8 cellular contexts compared by ENCODE assay signal in the genomic region with DNA sequence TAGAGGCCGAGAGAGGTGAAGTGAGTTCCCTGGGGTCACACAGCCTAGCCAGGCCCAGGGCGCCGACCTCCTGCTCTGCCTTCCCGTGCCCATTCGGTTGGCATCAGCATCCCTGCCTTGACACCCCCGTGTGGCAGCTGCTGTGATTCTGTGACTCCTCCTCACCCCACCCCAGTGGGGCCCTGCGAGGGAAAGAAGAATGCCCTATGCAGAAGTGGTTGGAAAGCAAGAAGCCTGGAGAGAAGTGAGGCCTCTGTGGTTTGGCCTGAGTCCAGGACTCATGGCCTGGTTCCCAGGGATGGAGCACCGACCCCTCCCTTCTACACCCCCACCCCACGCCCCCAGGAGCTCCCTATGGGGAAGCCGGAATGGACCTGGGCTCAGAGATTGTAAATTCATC.
DNase-seq lines count a peak whose midpoint lies in the region; ATAC-seq and TF ChIP-seq lines count a peak whose summit lies in the region.

No MANE protein-coding gene starts in this region.

- peak overlapping the region; percentile 96 for H3K4me3 Mint-ChIP-seq in CD4-positive, alpha-beta T cell
- no peak overlapping the region for H3K4me3 Mint-ChIP-seq in memory B cell

- ATAC-seq in CD4-positive, alpha-beta T cell (ENCODE audit: poor library complexity) = no peak
- ATAC-seq in memory B cell (ENCODE audit: low read depth) (no peak), GM18498 (IDR thresholded peaks at IDR 0.05; ENCODE audit: unreplicated experiment) (no peak), HG03097 (IDR thresholded peaks at IDR 0.05; ENCODE audit: low FRiP score, unreplicated experiment) (no peak), HG02938 (IDR thresholded peaks at IDR 0.05; ENCODE audit: unreplicated experiment) (no peak), HG02610 (IDR thresholded peaks at IDR 0.05; ENCODE audit: unreplicated experiment) (no peak)

- H3K27ac Mint-ChIP-seq in CD4-positive, alpha-beta T cell = peak overlapping the region; percentile 93
- peak overlapping the region; percentile 24 for H3K27ac Mint-ChIP-seq in memory B cell

- H3K27me3 Mint-ChIP-seq in CD4-positive, alpha-beta T cell = no peaks in the 10 kb centered on the region
- no peaks in the 10 kb centered on the region for H3K27me3 Mint-ChIP-seq in memory B cell

- intact Hi-C loops in CD4-positive, alpha-beta T cell (cut with DNase I, micrococcal nuclease) = no loop called here

- no peaks in the 10 kb centered on the region for H3K9me3 Mint-ChIP-seq in CD4-positive, alpha-beta T cell
- no peaks in the 10 kb centered on the region for H3K9me3 Mint-ChIP-seq in memory B cell

- peaks cover 18% of the 10 kb centered on the region for H3K36me3 Mint-ChIP-seq in CD4-positive, alpha-beta T cell (ENCODE audit: low read depth)
- no peaks in the 10 kb centered on the region for H3K36me3 Mint-ChIP-seq in memory B cell

- TF ChIP-seq CTCF in CD4-positive, alpha-beta T cell (IDR thresholded peaks at IDR 0.05) = no peak

- H3K9me3 ChIP-seq in CD4-positive, alpha-beta T cell (ENCODE audit: control insufficient read depth, low read length) = no peaks in the 10 kb centered on the region

- H3K27me3 ChIP-seq in CD4-positive, alpha-beta T cell (ENCODE audit: control insufficient read depth, insufficient read depth, low read length) = no peaks in the 10 kb centered on the region

- POLR2A ChIA-PET in CD4-positive, alpha-beta T cell (lab: Charles Lee) = interaction anchor here (1.0 to 29.0 kb wide), 9 partner anchors 7 to 522 kb away, joined by 3 to 681 read pairs (median 29); partner anchors contain the start of gene TNRC6C

- CTCF ChIA-PET in CD4-positive, alpha-beta T cell (lab: Charles Lee) = interaction anchor here (0.8 to 3.3 kb wide), 7 partner anchors 8 to 106 kb away, joined by 3 to 19 read pairs (median 4); no protein-coding TSS in a partner anchor

- peak overlapping the region; percentile 98 for H3K27ac ChIP-seq in CD4-positive, alpha-beta T cell (ENCODE audit: low read depth, low read length)

- DNase-seq in CD4-positive, alpha-beta T cell = peak in 2 of 10 experiments; percentile 34 to 46
- DNase-seq in MV-4-11 (lab: John Stamatoyannopoulos, UW) (peak; percentile 87), amniotic epithelial cell (ENCODE audit: low read depth) (peak; percentile 78), memory B cell (ENCODE audit: low spot score in 2 of 2) (no peak)

- H3K4me1 Mint-ChIP-seq in CD4-positive, alpha-beta T cell (ENCODE audit: low read depth) = peaks cover 97% of the 10 kb centered on the region
- peaks cover 40% of the 10 kb centered on the region for H3K4me1 Mint-ChIP-seq in memory B cell

Comparison
In these comparisons a context has a peak if more than half of its experiments do, and no peak if none do; other contexts are left out.
1. DNase-seq: peak in MV-4-11 (single experiment) and amniotic epithelial cell (single experiment); none in memory B cell (0 of 2).